ENCODE assay signal across 1 cellular context in the genomic region with DNA sequence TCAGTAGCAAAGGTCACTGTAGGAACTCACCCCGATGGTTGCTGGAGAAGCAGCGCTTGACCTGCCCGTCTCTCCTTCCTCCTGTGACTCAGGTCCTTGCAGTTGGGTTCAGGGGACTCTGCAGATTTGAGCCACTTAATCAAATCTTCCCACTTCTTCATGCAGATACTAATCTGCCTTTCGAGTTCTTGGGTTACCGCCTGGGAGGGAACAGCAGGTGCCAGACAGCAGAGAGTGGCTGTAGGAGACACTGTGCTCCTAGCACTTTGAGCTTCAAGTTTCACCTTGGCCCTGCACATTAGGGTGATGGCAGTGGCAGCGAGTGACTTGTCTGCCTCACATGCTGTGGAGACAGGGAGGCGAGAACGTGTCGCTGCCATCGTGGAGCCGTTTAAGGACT.
TF ChIP-seq lines count a peak whose summit lies in the region.

No MANE protein-coding gene starts in this region.

TF ChIP-seq in H1, 55 proteins besides CTCF, POLR2A, EP300 and RAD21 (continued from another document):
- TF ChIP-seq CHD7 (IDR thresholded peaks at IDR 0.05; ENCODE audit: insufficient replicate concordance, low read length): no peak
TF ChIP-seq in H1: peak in this region for 0.
